1 cellular context compared by ENCODE assay signal in the genomic region with DNA sequence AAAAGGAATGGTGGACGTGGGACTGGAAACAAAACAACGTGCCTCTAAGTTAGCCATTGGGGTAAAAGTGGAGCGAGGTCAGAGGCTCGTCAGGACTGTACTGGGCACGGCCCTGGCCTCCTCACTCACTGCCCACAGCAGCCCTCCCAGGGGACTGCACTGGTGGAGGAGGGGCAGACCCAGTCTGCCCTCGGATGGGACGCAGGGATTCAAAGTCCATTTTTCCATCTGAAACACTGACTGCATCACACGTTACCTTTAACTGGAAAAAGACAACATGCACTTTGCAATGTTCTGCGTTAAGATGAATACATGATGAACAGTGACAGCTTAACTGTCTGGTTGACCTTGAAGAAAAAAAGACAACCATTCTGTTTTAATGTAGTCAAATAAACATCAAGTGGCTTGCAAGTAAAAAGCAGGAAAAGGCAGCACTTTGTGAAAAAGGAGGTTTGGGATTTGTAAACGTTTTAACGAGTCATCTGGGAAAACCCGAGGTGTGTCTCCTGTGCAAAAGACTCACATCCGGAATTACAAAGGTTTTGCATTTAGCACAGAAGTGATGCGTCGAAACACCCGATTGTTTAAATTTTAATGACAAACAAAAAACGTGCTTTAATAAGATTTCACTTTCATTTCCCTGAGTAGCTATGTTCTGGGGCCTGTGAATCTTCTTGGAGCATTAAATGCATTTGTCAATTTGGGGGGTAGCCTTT.
TF ChIP-seq lines count a peak whose summit lies in the region.

No MANE protein-coding gene starts in this region.

TF ChIP-seq in IMR-90, 13 proteins besides CTCF, POLR2A, EP300 and RAD21:
- TF ChIP-seq FOS (IDR thresholded peaks at IDR 0.05; ENCODE audit: low read depth, low read length): 0 out of 2 replicates have a peak, but pooled peaks have one; percentile 10
- TF ChIP-seq RFX5 (IDR thresholded peaks at IDR 0.05; ENCODE audit: low read depth, low read length): no peak
